In genomic region chr12:48958049-48958388, GRCh38 we compare ENCODE assay signal across 8 cellular contexts. TPM values are rescaled to one million over a fixed set of nuclear protein-coding genes. Genes with fewer than 3 reads are reported as not detected.
A peak's percentile ranks its signal among the peaks of the same experiment; 100 is the strongest.
DNase-seq lines count a peak whose midpoint lies in the region; ATAC-seq and TF ChIP-seq lines count a peak whose summit lies in the region.

No MANE protein-coding gene starts in this region.

- H4K91ac ChIP-seq in IMR-90 (ENCODE audit: insufficient read depth, low read depth, low read length): 0 out of 2 replicates have a peak overlapping the region, but pooled peaks have one; percentile 18

- H3K27me3 ChIP-seq in AG04450 (ENCODE audit: control insufficient read depth, insufficient read depth, low read length) (peaks cover 5% of the 10 kb centered on the region), IMR-90 (ENCODE audit: control insufficient read depth, insufficient read depth, low read length) (peaks cover 5% of the 10 kb centered on the region; the same call in 1 of the 2 replicates), breast epithelium (no peaks in the 10 kb centered on the region)

- H3K4me2 ChIP-seq in IMR-90 (ENCODE audit: low read depth, low read length): peak overlapping the region; percentile 94

- H2AK9ac ChIP-seq in IMR-90 (replicated peaks; ENCODE audit: low read depth, low read length, poor library complexity): peak overlapping the region; percentile 35

- H2BK120ac ChIP-seq in IMR-90 (ENCODE audit: low read depth, low read length): no peak overlapping the region

- H3K4me3 Mint-ChIP-seq in naive B cell: peak overlapping the region; percentile 94 to 99 (median 96)

- no peak for TF ChIP-seq RAD21 in IMR-90 (IDR thresholded peaks at IDR 0.05; ENCODE audit: low read length)

- peak overlapping the region; percentile 85; the same call in 1 of the 2 replicates for H4K5ac ChIP-seq in IMR-90 (ENCODE audit: low read depth, low read length)

- H2BK15ac ChIP-seq in IMR-90 (ENCODE audit: low read depth, low read length): 0 out of 3 replicates have a peak overlapping the region, but pooled peaks have one; percentile 1

- peak overlapping the region; percentile 26; the same call in 1 of the 2 replicates for H3K4ac ChIP-seq in IMR-90 (ENCODE audit: low read depth, low read length)

- H3K36me3 ChIP-seq in IMR-90 (ENCODE audit: control insufficient read depth, insufficient read depth, low read length) (no peaks in the 10 kb centered on the region), breast epithelium (no peaks in the 10 kb centered on the region)

- H3K4me1 ChIP-seq in IMR-90 (ENCODE audit: control insufficient read depth, insufficient read depth, low read length) (peaks cover 3% of the 10 kb centered on the region; the same call in 1 of the 2 replicates), breast epithelium (peaks cover 0 to 13% of the 10 kb centered on the region in 2 donors)

- H2AK5ac ChIP-seq in IMR-90 (ENCODE audit: low read depth, low read length): no peak overlapping the region; the same call in 1 of the 2 replicates

- TF ChIP-seq POLR2A in IMR-90 (IDR thresholded peaks at IDR 0.05; ENCODE audit: low read depth, low read length): no peak
- no peak for TF ChIP-seq POLR2A in breast epithelium (IDR thresholded peaks at IDR 0.05)

- no peaks in the 10 kb centered on the region for H3K9me3 Mint-ChIP-seq in naive B cell

- H3K4me3 ChIP-seq in AG04450 (ENCODE audit: low read depth, low read length): peak overlapping the region; percentile 97
- H3K4me3 ChIP-seq in IMR-90 (ENCODE audit: insufficient read depth, low read depth, low read length): peak overlapping the region; percentile 88
- H3K4me3 ChIP-seq in breast epithelium: peak overlapping the region; percentile 77 to 99 (median 98)

- peak overlapping the region in 5 of 6 donors; percentile 24 to 93 (median 89) for H3K27ac Mint-ChIP-seq in naive B cell

- H4K8ac ChIP-seq in IMR-90 (ENCODE audit: low read depth in 2 of 2, low read length in 2 of 2): peak overlapping the region; percentile 86 to 94

- DNase-seq in AG04450 (ENCODE audit: low read depth, low spot score) (no peak), IMR-90 (no peak), breast epithelium (ENCODE audit: low spot score in 2 of 2) (no peak), naive B cell (no peak), midbrain (lab: John Stamatoyannopoulos, UW) (no peak)
- DNase-seq in stimulated activated CD4-positive, alpha-beta T cell treated with anti-CD3 and anti-CD28 coated beads, Interleukin-15, amount 100 ng/mL, for 24 hours: no peak

- dilution Hi-C loops in IMR-90 (cut with HindIII; ENCODE audit: low sequenced_read_pairs, unreplicated experiment): no loop called here

- CTCF ChIA-PET in AG04450 (lab: Charles Lee): interaction anchor here (0.7 to 2.2 kb wide), 12 partner anchors 9 to 172 kb away, joined by 3 to 12 read pairs (median 4); partner anchors contain the start of gene WNT1
- CTCF ChIA-PET in IMR-90 (lab: Yijun Ruan, JAX): no interaction called here

- peaks cover 34% of the 10 kb centered on the region for H4K20me1 ChIP-seq in IMR-90 (ENCODE audit: insufficient read depth, low read length)

- H3K9me3 ChIP-seq in AG04450 (ENCODE audit: control insufficient read depth, insufficient read depth, low read length): peaks cover 6% of the 10 kb centered on the region; the same call in 1 of the 2 replicates
- no peaks in the 10 kb centered on the region for H3K9me3 ChIP-seq in IMR-90 (ENCODE audit: control insufficient read depth, insufficient read depth, low read length)
- H3K9me3 ChIP-seq in breast epithelium: no peaks in the 10 kb centered on the region

- no peak overlapping the region for H3K18ac ChIP-seq in IMR-90 (ENCODE audit: low read depth, low read length)

- 0% methylated on average over 1 of the region's 3 CpGs; no CpG with 5 or more reads in 1 of the 2 experiments for WGBS in IMR-90 (ENCODE audit: extremely low coverage in 2 of 2, insufficient read length in 1 of 2), 2 experiments

- in situ Hi-C loops in IMR-90 (cut with MboI; ENCODE audit: low sequenced_read_pairs): no loop called here

- intact Hi-C loops in IMR-90 (cut with micrococcal nuclease): no loop called here
- intact Hi-C loops in breast epithelium (cut with DNase I; ENCODE audit: low total_unique reads): no loop called here

- no peak overlapping the region for H2BK5ac ChIP-seq in IMR-90 (ENCODE audit: low read depth, low read length, poor library complexity, severe bottlenecking)

- peaks cover 11% of the 10 kb centered on the region for H3K9me1 ChIP-seq in IMR-90 (ENCODE audit: insufficient read depth, low read length)

- ATAC-seq in IMR-90 (ENCODE audit: low read depth) (no peak), naive B cell (ENCODE audit: low read depth in 2 of 2) (peak in 1 of 2 donors; percentile 31), HG03175 (IDR thresholded peaks at IDR 0.05; ENCODE audit: unreplicated experiment) (no peak), HG02870 (IDR thresholded peaks at IDR 0.05; ENCODE audit: unreplicated experiment) (no peak)

- peak overlapping the region; percentile 39; the same call in 1 of the 2 replicates for H3K23ac ChIP-seq in IMR-90 (ENCODE audit: low read depth, low read length)

- peaks cover 4 to 16% (median 14%) of the 10 kb centered on the region in 3 donors for H3K27me3 Mint-ChIP-seq in naive B cell

- BruUV-seq in IMR-90 (replicated peaks; lab: Mats Ljungman, UMichigan): no TSS peak

- TF ChIP-seq CTCF in AG04450 (IDR thresholded peaks at IDR 0.05; ENCODE audit: low read depth, low read length) (no peak), IMR-90 (conservative IDR thresholded peaks at IDR 0.05; ENCODE audit: low read depth, low read length) (no peak), breast epithelium (IDR thresholded peaks at IDR 0.05) (no peak)

- no peak overlapping the region for H3K56ac ChIP-seq in IMR-90 (ENCODE audit: extremely low read depth, insufficient read depth, low read length)

- POLR2A ChIA-PET in AG04450 (lab: Yijun Ruan, JAX) (interaction anchor here (0.6 to 1.8 kb wide), 11 partner anchors 10 to 308 kb away, joined by 3 to 13 read pairs (median 5); partner anchors contain the start of genes FKBP11 and WNT10B), IMR-90 (lab: Charles Lee; ENCODE audit: unreplicated experiment) (no interaction called here)

- H3K27ac ChIP-seq in AG04450 (ENCODE audit: low read depth, low read length) (no peak overlapping the region), IMR-90 (ENCODE audit: insufficient read depth, low read length) (no peak overlapping the region), breast epithelium (peak overlapping the region; percentile 83 to 98)

- H3K4me1 Mint-ChIP-seq in naive B cell: peaks cover 42 to 49% (median 45%) of the 10 kb centered on the region in 3 donors

- H3K36me3 Mint-ChIP-seq in naive B cell: no peaks in the 10 kb centered on the region

- peak overlapping the region; percentile 91 for H2AFZ ChIP-seq in IMR-90 (replicated peaks; ENCODE audit: low read length, poor library complexity)

- H3K79me1 ChIP-seq in IMR-90 (ENCODE audit: low read depth in 1 of 2, low read length in 2 of 2): peaks cover 10 to 40% of the 10 kb centered on the region in 2 experiments

- H3K14ac ChIP-seq in IMR-90 (replicated peaks; ENCODE audit: low read depth, low read length): no peak overlapping the region

- peak overlapping the region; percentile 69; the same call in 1 of the 2 replicates for H3K9ac ChIP-seq in IMR-90 (ENCODE audit: low read depth, low read length)

- H2BK20ac ChIP-seq in IMR-90 (ENCODE audit: low read depth, low read length): no peak overlapping the region

RNA-seq across cellular contexts. Expression of gene ARF3, which starts 0.7 kb away (rescaled TPM):
- 260 TPM in 2 replicates for polyA plus RNA-seq in AG04450 (2011; rRNA removed)
- 129 and 145 TPM in 2 replicates for polyA minus RNA-seq in AG04450 (2011; rRNA and poly(A)+ RNA removed)
- total RNA-seq in IMR-90 (2012; rRNA removed): 97.7 and 103 TPM in 2 replicates
- 198 and 222 TPM in 2 replicates for polyA plus RNA-seq in IMR-90 (2012; rRNA removed)
- 112 and 114 TPM in 2 replicates for polyA plus RNA-seq in IMR-90 (2012; cell fraction: cytosol; rRNA removed)
- polyA plus RNA-seq in IMR-90 (2012; cell fraction: nucleus; rRNA removed; ENCODE audit: low replicate concordance): 92.4 and 160 TPM in 2 replicates
- total RNA-seq in breast epithelium: 10 to 100 TPM; 65.2 to 86.2 (median 75.2) TPM
- 10 to 100 TPM; 21.7 to 40.3 (median 25.8) TPM for polyA plus RNA-seq in naive B cell (ENCODE audit: low read depth in 6 of 6)

RNA-seq across cellular contexts. Expression of gene WNT10B, which starts 13.5 kb away (rescaled TPM):
- polyA plus RNA-seq in AG04450 (2011; rRNA removed) (0.24 and 0.26 TPM in 2 replicates), IMR-90 (2012; rRNA removed) (0.26 and 0.53 TPM in 2 replicates), naive B cell (ENCODE audit: low read depth in 6 of 6) (not detected)
- 0.09 and 0.18 TPM in 2 replicates for polyA minus RNA-seq in AG04450 (2011; rRNA and poly(A)+ RNA removed)
- total RNA-seq in IMR-90 (2012; rRNA removed) (under 0.01 TPM in 2 replicates), breast epithelium (1 to 10 TPM in 1 of 3 donors, under 1 TPM in 1, not detected in 1; 0.29 to 1.3 TPM)
- 0.37 and 0.53 TPM in 2 replicates for polyA plus RNA-seq in IMR-90 (2012; cell fraction: cytosol; rRNA removed)
- polyA plus RNA-seq in IMR-90 (2012; cell fraction: nucleus; rRNA removed; ENCODE audit: low replicate concordance): 1.4 and 1.9 TPM in 2 replicates

RNA-seq across cellular contexts. Expression of gene WNT1, which starts 20.1 kb away (rescaled TPM):
- polyA plus RNA-seq in AG04450 (2011; rRNA removed) (not detected in 2 replicates), IMR-90 (2012; rRNA removed) (not detected in 2 replicates), naive B cell (ENCODE audit: low read depth in 6 of 6) (under 1 TPM in 1 of 6 donors, not detected in 5; 0.23 TPM)
- not detected in 2 replicates for polyA minus RNA-seq in AG04450 (2011; rRNA and poly(A)+ RNA removed)
- total RNA-seq in IMR-90 (2012; rRNA removed) (not detected in 2 replicates), breast epithelium (not detected)
- polyA plus RNA-seq in IMR-90 (2012; cell fraction: cytosol; rRNA removed): not detected in 2 replicates
- polyA plus RNA-seq in IMR-90 (2012; cell fraction: nucleus; rRNA removed; ENCODE audit: low replicate concordance): 0.08 TPM in 1 of 2 replicates, not detected in the other

RNA-seq across cellular contexts. Expression of gene FKBP11, which starts 32.7 kb away (rescaled TPM):
- polyA plus RNA-seq in AG04450 (2011; rRNA removed) (85.9 and 99.2 TPM in 2 replicates), IMR-90 (2012; rRNA removed) (40.0 and 44.1 TPM in 2 replicates), naive B cell (ENCODE audit: low read depth in 6 of 6) (10 to 100 TPM; 29.3 to 35.6 (median 32.7) TPM)
- 47.0 and 50.5 TPM in 2 replicates for polyA minus RNA-seq in AG04450 (2011; rRNA and poly(A)+ RNA removed)
- total RNA-seq in IMR-90 (2012; rRNA removed) (4.7 and 5.0 TPM in 2 replicates), breast epithelium (10 to 100 TPM in 2 of 3 donors, 1 to 10 TPM in 1; 3.7 to 15.7 (median 13.5) TPM)
- 24.1 and 44.7 TPM in 2 replicates for polyA plus RNA-seq in IMR-90 (2012; cell fraction: cytosol; rRNA removed)
- 111 and 137 TPM in 2 replicates for polyA plus RNA-seq in IMR-90 (2012; cell fraction: nucleus; rRNA removed; ENCODE audit: low replicate concordance)

RNA-seq across cellular contexts. Expression of gene DDN, which starts 41.2 kb away (rescaled TPM):
- polyA plus RNA-seq in AG04450 (2011; rRNA removed) (0.02 and 0.04 TPM in 2 replicates), IMR-90 (2012; rRNA removed) (0.21 and 0.22 TPM in 2 replicates), naive B cell (ENCODE audit: low read depth in 6 of 6) (under 1 TPM in 5 of 6 donors, not detected in 1; 0.12 to 0.52 (median 0.20) TPM)
- polyA minus RNA-seq in AG04450 (2011; rRNA and poly(A)+ RNA removed): 0.09 TPM in 2 replicates
- total RNA-seq in IMR-90 (2012; rRNA removed) (under 0.01 and 0.18 TPM in 2 replicates), breast epithelium (under 1 TPM in 2 of 3 donors, not detected in 1; under 0.01 to 0.16 TPM)
- polyA plus RNA-seq in IMR-90 (2012; cell fraction: cytosol; rRNA removed): 0.05 and 0.10 TPM in 2 replicates
- 0.95 and 1.1 TPM in 2 replicates for polyA plus RNA-seq in IMR-90 (2012; cell fraction: nucleus; rRNA removed; ENCODE audit: low replicate concordance)

Comparison
In these comparisons a context has a peak if more than half of its experiments do, and no peak if none do; other contexts are left out.
1. H3K27ac ChIP-seq: peak in breast epithelium (2 of 2); none in AG04450 (single experiment) and IMR-90 (single experiment).
2. Peak in every context shown above with its lines, with median percentiles within 50 percentile points of each other: H3K4me3 ChIP-seq.